In genomic region chr16:89924298-89924924, GRCh38 we compare ENCODE assay signal across 8 cellular contexts. TPM values are rescaled to one million over a fixed set of nuclear protein-coding genes. Genes with fewer than 3 reads are reported as not detected.
A peak's percentile ranks its signal among the peaks of the same experiment; 100 is the strongest.
DNase-seq lines count a peak whose midpoint lies in the region; ATAC-seq and TF ChIP-seq lines count a peak whose summit lies in the region.

No MANE protein-coding gene starts in this region.

- peaks cover 32 to 82% (median 53%) of the 10 kb centered on the region in 11 experiments for H4K20me1 ChIP-seq in BLaER1 treated with 17β-estradiol and CSF1 and Interleukin-3, amounts not matched to agents 10 nM and 100 nM

- peaks cover 0 to 9% (median 6%) of the 10 kb centered on the region in 11 experiments; a peak in 7 of 22 replicates for H3K36me3 ChIP-seq in BLaER1 treated with 17β-estradiol and CSF1 and Interleukin-3, amounts not matched to agents 10 nM and 100 nM
- H3K36me3 ChIP-seq in naive thymus-derived CD4-positive, alpha-beta T cell (ENCODE audit: control insufficient read depth in 2 of 3, insufficient read depth in 3 of 3, low read length in 3 of 3), result no peaks in the 10 kb centered on the region

- H3K27ac Mint-ChIP-seq in naive thymus-derived CD4-positive, alpha-beta T cell, result peak overlapping the region in 1 of 9 donors; percentile 19

- intact Hi-C loops in naive thymus-derived CD4-positive, alpha-beta T cell (cut with micrococcal nuclease), result loop anchor here in 1 of 2 donors (10.0 kb wide), 1 partner anchor 90 kb away; the partner anchor contains the start of gene DBNDD1

- H3K4me2 ChIP-seq in BLaER1 treated with 17β-estradiol and CSF1 and Interleukin-3, amounts not matched to agents 10 nM and 100 nM, result peak overlapping the region; percentile 88 to 100 (median 98)

- H3K4me3 ChIP-seq in BLaER1 treated with 17β-estradiol and CSF1 and Interleukin-3, amounts not matched to agents 10 nM and 100 nM, result peak overlapping the region; percentile 73 to 87 (median 79)
- H3K4me3 ChIP-seq in coronary artery, result peak overlapping the region; percentile 81
- no peak overlapping the region for H3K4me3 ChIP-seq in naive thymus-derived CD4-positive, alpha-beta T cell (ENCODE audit: low read length)

- H3K27ac ChIP-seq in BLaER1 treated with 17β-estradiol and CSF1 and Interleukin-3, amounts not matched to agents 10 nM and 100 nM, result peak overlapping the region in 1 of 11 experiments; percentile 28; a peak in 2 of 22 replicates
- H3K27ac ChIP-seq in coronary artery, result no peak overlapping the region
- no peak overlapping the region for H3K27ac ChIP-seq in naive thymus-derived CD4-positive, alpha-beta T cell (ENCODE audit: low read depth, low read length)
- no peak overlapping the region for H3K27ac ChIP-seq in foreskin keratinocyte

- H3K4me3 Mint-ChIP-seq in naive thymus-derived CD4-positive, alpha-beta T cell, result peak overlapping the region in 4 of 10 donors; percentile 5 to 56 (median 18)

- H3K9me3 Mint-ChIP-seq in naive thymus-derived CD4-positive, alpha-beta T cell, result no peaks in the 10 kb centered on the region

- CTCF ChIA-PET in naive thymus-derived CD4-positive, alpha-beta T cell (lab: Charles Lee), result interaction anchor here (1.2 kb wide), 1 partner anchor 12 kb away, joined by 3 read pairs; no protein-coding TSS in a partner anchor

- peak overlapping the region in 7 of 11 experiments; percentile 79 to 92 (median 84); a peak in 13 of 22 replicates for H3K9ac ChIP-seq in BLaER1 treated with 17β-estradiol and CSF1 and Interleukin-3, amounts not matched to agents 10 nM and 100 nM

- peaks cover 9 to 36% (median 24%) of the 10 kb centered on the region in 7 donors for H3K4me1 Mint-ChIP-seq in naive thymus-derived CD4-positive, alpha-beta T cell

- TF ChIP-seq CTCF in coronary artery (IDR thresholded peaks at IDR 0.05) (no peak), foreskin keratinocyte (conservative IDR thresholded peaks at IDR 0.05) (no peak)

- peak; percentile 42 for ATAC-seq in naive thymus-derived CD4-positive, alpha-beta T cell
- no peak for ATAC-seq in GM18868 (IDR thresholded peaks at IDR 0.05; ENCODE audit: unreplicated experiment)
- no peak for ATAC-seq in foreskin keratinocyte
- no peak for ATAC-seq in GM18505 (IDR thresholded peaks at IDR 0.05; ENCODE audit: unreplicated experiment)

- POLR2A ChIA-PET in naive thymus-derived CD4-positive, alpha-beta T cell (lab: Charles Lee), result no interaction called here

- H3K4me1 ChIP-seq in BLaER1 treated with 17β-estradiol and CSF1 and Interleukin-3, amounts not matched to agents 10 nM and 100 nM, result peaks cover 54 to 70% (median 64%) of the 10 kb centered on the region in 10 experiments
- H3K4me1 ChIP-seq in naive thymus-derived CD4-positive, alpha-beta T cell (ENCODE audit: control insufficient read depth in 2 of 2, insufficient read depth in 2 of 2, low read length in 2 of 2), result peaks cover 0 to 4% of the 10 kb centered on the region in 2 donors
- peaks cover 9% of the 10 kb centered on the region for H3K4me1 ChIP-seq in foreskin keratinocyte

- TF ChIP-seq POLR2A in GM18505 (IDR thresholded peaks at IDR 0.05; ENCODE audit: borderline replicate concordance, extremely low read depth, insufficient read depth, insufficient read length), result no peak

- H3K36me3 Mint-ChIP-seq in naive thymus-derived CD4-positive, alpha-beta T cell, result no peaks in the 10 kb centered on the region

- no peaks in the 10 kb centered on the region for H3K9me3 ChIP-seq in BLaER1 treated with 17β-estradiol and CSF1 and Interleukin-3, amounts not matched to agents 10 nM and 100 nM (replicated peaks in 1 of 11)
- H3K9me3 ChIP-seq in naive thymus-derived CD4-positive, alpha-beta T cell (ENCODE audit: control insufficient read depth in 2 of 3, low read length in 3 of 3), result no peaks in the 10 kb centered on the region

- peaks cover 0 to 5% (median 0%) of the 10 kb centered on the region in 11 experiments; a peak in 3 of 22 replicates for H3K27me3 ChIP-seq in BLaER1 treated with 17β-estradiol and CSF1 and Interleukin-3, amounts not matched to agents 10 nM and 100 nM
- peaks cover 4 to 15% of the 10 kb centered on the region in 2 donors for H3K27me3 ChIP-seq in naive thymus-derived CD4-positive, alpha-beta T cell (ENCODE audit: control insufficient read depth in 2 of 2, insufficient read depth in 2 of 2, low read length in 2 of 2)
- H3K27me3 ChIP-seq in foreskin keratinocyte, result peaks cover 9% of the 10 kb centered on the region

- DNase-seq in HCEC 1CT (peak; percentile 50), RPMI7951 (ENCODE audit: low read depth) (peak; percentile 63), coronary artery (ENCODE audit: low spot score) (no peak), foreskin keratinocyte (no peak)
- peak in 6 of 9 donors; percentile 39 to 58 (median 46) for DNase-seq in naive thymus-derived CD4-positive, alpha-beta T cell

- H3K27me3 Mint-ChIP-seq in naive thymus-derived CD4-positive, alpha-beta T cell, result peaks cover 6 to 37% (median 24%) of the 10 kb centered on the region in 5 donors

RNA-seq across cellular contexts. Expression of gene TUBB3, which starts 1.3 kb away (rescaled TPM):
- total RNA-seq in RPMI7951 (2014; rRNA removed; shearing (Covaris generic)), result 229 and 237 TPM in 2 replicates
- total RNA-seq in naive thymus-derived CD4-positive, alpha-beta T cell, result 1 to 10 TPM in 1 of 5 experiments, under 1 TPM in 1, not detected in 3; 0.48 to 2.8 TPM
- polyA plus RNA-seq in naive thymus-derived CD4-positive, alpha-beta T cell, result under 1 TPM in 1 of 2 donors, not detected in 1; 0.22 TPM
- 29.0 and 60.8 TPM in 2 replicates for total RNA-seq in foreskin keratinocyte
- 31.4 and 65.5 TPM in 2 replicates for polyA plus RNA-seq in foreskin keratinocyte

RNA-seq across cellular contexts. Expression of gene MC1R, which starts 5.7 kb away (rescaled TPM):
- total RNA-seq in RPMI7951 (2014; rRNA removed; shearing (Covaris generic)), result 2.0 and 2.8 TPM in 2 replicates
- 10 to 100 TPM; 10.1 to 13.9 (median 11.2) TPM for total RNA-seq in naive thymus-derived CD4-positive, alpha-beta T cell
- under 1 TPM; 0.14 to 0.51 TPM for polyA plus RNA-seq in naive thymus-derived CD4-positive, alpha-beta T cell
- 1.4 and 2.8 TPM in 2 replicates for total RNA-seq in foreskin keratinocyte
- polyA plus RNA-seq in foreskin keratinocyte, result 1.3 and 2.1 TPM in 2 replicates

RNA-seq across cellular contexts. Expression of gene DEF8, which starts 24.1 kb away (rescaled TPM):
- total RNA-seq in RPMI7951 (2014; rRNA removed; shearing (Covaris generic)), result 97.2 and 143 TPM in 2 replicates
- total RNA-seq in naive thymus-derived CD4-positive, alpha-beta T cell, result 10 to 100 TPM; 26.7 to 50.3 (median 40.7) TPM
- 10 to 100 TPM; 19.4 to 31.5 TPM for polyA plus RNA-seq in naive thymus-derived CD4-positive, alpha-beta T cell
- 87.8 and 90.1 TPM in 2 replicates for total RNA-seq in foreskin keratinocyte
- polyA plus RNA-seq in foreskin keratinocyte, result 111 TPM in 2 replicates

RNA-seq across cellular contexts. Expression of gene TCF25, which starts 51.0 kb away (rescaled TPM):
- total RNA-seq in RPMI7951 (2014; rRNA removed; shearing (Covaris generic)), result 72.9 and 93.7 TPM in 2 replicates
- total RNA-seq in naive thymus-derived CD4-positive, alpha-beta T cell, result 100 to 1,000 TPM; 200 to 392 (median 262) TPM
- polyA plus RNA-seq in naive thymus-derived CD4-positive, alpha-beta T cell, result 100 to 1,000 TPM in 1 of 2 donors, 10 to 100 TPM in 1; 68.1 to 122 TPM
- total RNA-seq in foreskin keratinocyte, result 89.1 and 93.4 TPM in 2 replicates
- 84.8 and 92.9 TPM in 2 replicates for polyA plus RNA-seq in foreskin keratinocyte

Comparison
In these comparisons a context has a peak if more than half of its experiments do, and no peak if none do; other contexts are left out.
1. DNase-seq: peak in HCEC 1CT (single experiment), RPMI7951 (single experiment) and naive thymus-derived CD4-positive, alpha-beta T cell (6 of 9); none in coronary artery (single experiment) and foreskin keratinocyte (0 of 2).